In genomic region chr1:36781098-36781497, GRCh38 we compare ENCODE assay signal across 14 cellular contexts.
"Had no signal": no experiment of that assay in that cellular context is flagged by ENCODE, and none has a peak within 500 bp of the region (broad histone marks: within the 10 kb centered on the region; RNA-seq: fewer than 3 reads in every experiment).

No MANE protein-coding gene starts in this region.

- H3K9me3 ChIP-seq: ovary, suprapubic skin had no signal

- H3K4me2 ChIP-seq: hepatocyte had no signal

- H3K27me3 ChIP-seq: cardiac muscle cell, ovary had no signal

- H3K27ac Mint-ChIP-seq: activated T-helper 1 cell treated with anti-CD3 and anti-CD28 coated beads, Interleukin-12 subunit alpha, Interleukin-12 subunit beta, Interleukin-2, Interleukin-4 antibody, amounts not matched to agents 30 ng/mL and 10 ng/mL and 1 ng/mL, durations not matched to agents 14 hours and 24 hours and 36 hours; endodermal cell; type B pancreatic cell; WTC11 had no signal

- H3K4me3 ChIP-seq: cardiac muscle cell, hepatocyte, ovary, suprapubic skin had no signal

- H3K36me3 ChIP-seq: cardiac muscle cell, ovary, suprapubic skin had no signal

- H3K27ac ChIP-seq: cardiac muscle cell, hepatocyte, ovary, suprapubic skin had no signal

- H3K36me3 Mint-ChIP-seq: type B pancreatic cell, WTC11 had no signal

- H3K4me3 Mint-ChIP-seq: activated T-helper 1 cell treated with anti-CD3 and anti-CD28 coated beads, Interleukin-12 subunit alpha, Interleukin-12 subunit beta, Interleukin-2, Interleukin-4 antibody, amounts not matched to agents 30 ng/mL and 10 ng/mL and 1 ng/mL, durations not matched to agents 14 hours and 24 hours and 36 hours; endodermal cell; type B pancreatic cell; WTC11 had no signal

- H3K4me1 ChIP-seq: suprapubic skin had no signal

- H3K9me3 Mint-ChIP-seq: activated T-helper 1 cell treated with anti-CD3 and anti-CD28 coated beads, Interleukin-12 subunit alpha, Interleukin-12 subunit beta, Interleukin-2, Interleukin-4 antibody, amounts not matched to agents 30 ng/mL and 10 ng/mL and 1 ng/mL, durations not matched to agents 14 hours and 24 hours and 36 hours; endodermal cell; type B pancreatic cell; WTC11 had no signal

- DNase-seq: activated CD4-positive, alpha-beta T cell treated with anti-CD3 and anti-CD28 coated beads for 48 hours; activated naive CD4-positive, alpha-beta T cell treated with Interleukin-2 at 50 U/mL for 16 hours; endodermal cell; erythroblast; ovary; stimulated activated CD4-positive, alpha-beta T cell treated with anti-CD3 and anti-CD28 coated beads, Interleukin-4, amount 100 ng/mL, for 1 hour; stimulated activated CD8-positive, alpha-beta memory T cell treated with anti-CD3 and anti-CD28 coated beads, Interleukin-4, amount 100 ng/mL, for 48 hours; stimulated activated naive CD8-positive, alpha-beta T cell treated with anti-CD3 and anti-CD28 coated beads, Interleukin-15, Interleukin-2, amounts not matched to agents 100 U/mL and 50 U/mL, for 24 hours had no signal
